Comparison of ENCODE assay signal across 8 cellular contexts in the genomic region with DNA sequence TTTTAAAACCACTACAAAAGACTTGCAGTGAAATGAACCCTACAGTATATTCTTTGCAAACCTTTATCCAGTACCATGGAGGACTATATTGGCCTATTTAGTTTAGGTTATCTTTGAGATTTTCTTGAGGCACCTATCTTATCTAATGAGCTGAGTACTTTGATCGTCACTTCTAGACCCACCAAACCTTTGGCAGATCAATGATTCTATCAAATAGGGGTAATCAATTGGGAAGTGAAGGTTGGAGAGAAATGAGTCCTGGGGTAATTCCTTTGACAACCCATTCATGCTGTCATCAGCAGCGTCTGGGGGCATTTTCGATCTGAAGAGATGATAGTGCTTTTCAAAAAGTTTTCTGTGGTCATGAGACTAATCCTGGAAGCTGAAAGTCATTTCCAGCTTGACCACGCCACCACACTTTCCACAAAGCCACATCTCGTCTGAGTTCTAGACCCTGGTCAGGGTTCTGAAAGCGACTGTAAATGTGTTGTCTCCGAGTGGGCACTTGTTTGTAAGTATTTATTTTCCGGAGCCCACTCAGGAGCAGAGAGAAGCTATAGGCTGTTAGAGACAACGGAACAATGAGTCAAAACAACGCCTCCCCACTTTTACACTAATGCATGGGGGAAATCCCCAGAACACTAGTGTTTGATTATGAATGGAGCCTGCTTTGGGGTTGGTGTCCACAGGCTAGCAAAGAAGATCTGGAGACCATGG. TPM values are rescaled to one million over a fixed set of nuclear protein-coding genes. Genes with fewer than 3 reads are reported as not detected.
DNase-seq lines count a peak whose midpoint lies in the region; ATAC-seq and TF ChIP-seq lines count a peak whose summit lies in the region.

No MANE protein-coding gene starts in this region.

- peaks cover 8 to 13% of the 10 kb centered on the region in 2 experiments for H3K79me1 ChIP-seq in IMR-90 (ENCODE audit: low read depth in 1 of 2, low read length in 2 of 2)

- no peaks in the 10 kb centered on the region for H3K36me3 ChIP-seq in CD8-positive, alpha-beta T cell (ENCODE audit: insufficient read depth, low read length)
- H3K36me3 ChIP-seq in IMR-90 (ENCODE audit: control insufficient read depth, insufficient read depth, low read length): no peaks in the 10 kb centered on the region

- no peak overlapping the region for H2BK15ac ChIP-seq in IMR-90 (ENCODE audit: low read depth, low read length)

- no peaks in the 10 kb centered on the region for H3K9me3 Mint-ChIP-seq in CD8-positive, alpha-beta T cell
- no peaks in the 10 kb centered on the region for H3K9me3 Mint-ChIP-seq in activated naive CD8-positive, alpha-beta T cell treated with anti-CD3 and anti-CD28 coated beads, Interleukin-2, amount 50 U/mL, for 24 hours

- no peak overlapping the region for H3K23ac ChIP-seq in IMR-90 (ENCODE audit: low read depth, low read length)

- H3K4me1 ChIP-seq in CD8-positive, alpha-beta T cell (ENCODE audit: insufficient read depth, low read length): peaks cover 41% of the 10 kb centered on the region
- peaks cover 7% of the 10 kb centered on the region; the same call in 1 of the 2 replicates for H3K4me1 ChIP-seq in IMR-90 (ENCODE audit: control insufficient read depth, insufficient read depth, low read length)

- H3K4me3 ChIP-seq in CD8-positive, alpha-beta T cell (ENCODE audit: low read depth, low read length): no peak overlapping the region
- no peak overlapping the region for H3K4me3 ChIP-seq in IMR-90 (ENCODE audit: insufficient read depth, low read depth, low read length)

- H4K5ac ChIP-seq in IMR-90 (ENCODE audit: low read depth, low read length): no peak overlapping the region

- no peak for TF ChIP-seq RAD21 in IMR-90 (IDR thresholded peaks at IDR 0.05; ENCODE audit: low read length)

- TF ChIP-seq CTCF in CD8-positive, alpha-beta T cell (IDR thresholded peaks at IDR 0.05): no peak
- no peak for TF ChIP-seq CTCF in IMR-90 (conservative IDR thresholded peaks at IDR 0.05; ENCODE audit: low read depth, low read length)

- ATAC-seq in CD8-positive, alpha-beta T cell: no peak
- ATAC-seq in GM21515 (IDR thresholded peaks at IDR 0.05; ENCODE audit: unreplicated experiment): peak; percentile 31
- ATAC-seq in IMR-90 (ENCODE audit: low read depth): no peak
- peak; percentile 76 for ATAC-seq in activated naive CD8-positive, alpha-beta T cell treated with anti-CD3 and anti-CD28 coated beads, Interleukin-2, amount 50 U/mL, for 24 hours

- H2AK9ac ChIP-seq in IMR-90 (replicated peaks; ENCODE audit: low read depth, low read length, poor library complexity): no peak overlapping the region

- TF ChIP-seq POLR2A in IMR-90 (IDR thresholded peaks at IDR 0.05; ENCODE audit: low read depth, low read length): peak; percentile 0; the same call in 1 of the 2 replicates

- dilution Hi-C loops in IMR-90 (cut with HindIII; ENCODE audit: low sequenced_read_pairs, unreplicated experiment): no loop called here

- H3K9me3 ChIP-seq in CD8-positive, alpha-beta T cell (ENCODE audit: low read length): no peaks in the 10 kb centered on the region
- H3K9me3 ChIP-seq in IMR-90 (ENCODE audit: control insufficient read depth, insufficient read depth, low read length): no peaks in the 10 kb centered on the region

- POLR2A ChIA-PET in CD8-positive, alpha-beta T cell (lab: Charles Lee): interaction anchor here (1.5 kb wide), 1 partner anchor 164 kb away, joined by 3 read pairs; no protein-coding TSS in a partner anchor
- POLR2A ChIA-PET in IMR-90 (lab: Charles Lee; ENCODE audit: unreplicated experiment): no interaction called here

- H2BK20ac ChIP-seq in IMR-90 (ENCODE audit: low read depth, low read length): no peak overlapping the region

- H3K27ac ChIP-seq in CD8-positive, alpha-beta T cell (ENCODE audit: low read depth, low read length): no peak overlapping the region
- H3K27ac ChIP-seq in IMR-90 (ENCODE audit: insufficient read depth, low read length): no peak overlapping the region

- H3K27me3 ChIP-seq in CD8-positive, alpha-beta T cell (ENCODE audit: insufficient read depth, low read length): no peaks in the 10 kb centered on the region
- H3K27me3 ChIP-seq in IMR-90 (ENCODE audit: control insufficient read depth, insufficient read depth, low read length): peaks cover 22% of the 10 kb centered on the region

- no peak overlapping the region for H2BK5ac ChIP-seq in IMR-90 (ENCODE audit: low read depth, low read length, poor library complexity, severe bottlenecking)

- no peak overlapping the region for H3K18ac ChIP-seq in IMR-90 (ENCODE audit: low read depth, low read length)

- peaks cover 19% of the 10 kb centered on the region for H4K20me1 ChIP-seq in IMR-90 (ENCODE audit: insufficient read depth, low read length)

- no peaks in the 10 kb centered on the region for H3K9me1 ChIP-seq in IMR-90 (ENCODE audit: insufficient read depth, low read length)

- peaks cover 65% of the 10 kb centered on the region for H3K4me1 Mint-ChIP-seq in CD8-positive, alpha-beta T cell (ENCODE audit: low read depth)
- peaks cover 89% of the 10 kb centered on the region for H3K4me1 Mint-ChIP-seq in activated naive CD8-positive, alpha-beta T cell treated with anti-CD3 and anti-CD28 coated beads, Interleukin-2, amount 50 U/mL, for 24 hours

- H2BK120ac ChIP-seq in IMR-90 (ENCODE audit: low read depth, low read length): no peak overlapping the region

- no peak overlapping the region for H4K91ac ChIP-seq in IMR-90 (ENCODE audit: insufficient read depth, low read depth, low read length)

- in situ Hi-C loops in IMR-90 (cut with MboI; ENCODE audit: low sequenced_read_pairs): loop anchor here (5.0 to 25.0 kb wide), 4 partner anchors 199 to 774 kb away; a partner anchor contains a TSS

- no peak overlapping the region for H3K14ac ChIP-seq in IMR-90 (replicated peaks; ENCODE audit: low read depth, low read length)

- H3K4me2 ChIP-seq in IMR-90 (ENCODE audit: low read depth, low read length): no peak overlapping the region

- no peak overlapping the region for H3K9ac ChIP-seq in IMR-90 (ENCODE audit: low read depth, low read length)

- peak in 1 of 7 experiments; percentile 21 for DNase-seq in CD8-positive, alpha-beta T cell
- DNase-seq in IMR-90 (no peak), pons (ENCODE audit: low spot score) (no peak), cardiac septum (ENCODE audit: low spot score) (no peak), NCI-H187 treated with DMSO at 0.1 percent for 48 hours (lab: John Stamatoyannopoulos, UW) (no peak), NCI-H2029 (lab: John Stamatoyannopoulos, UW) (no peak)
- peak; percentile 82 for DNase-seq in activated naive CD8-positive, alpha-beta T cell treated with anti-CD3 and anti-CD28 coated beads, Interleukin-2, amount 50 U/mL, for 24 hours

- BruUV-seq in IMR-90 (replicated peaks; lab: Mats Ljungman, UMichigan): no TSS peak

- H3K27ac Mint-ChIP-seq in CD8-positive, alpha-beta T cell: peak overlapping the region; percentile 50
- peak overlapping the region; percentile 100 for H3K27ac Mint-ChIP-seq in activated naive CD8-positive, alpha-beta T cell treated with anti-CD3 and anti-CD28 coated beads, Interleukin-2, amount 50 U/mL, for 24 hours

- CTCF ChIA-PET in CD8-positive, alpha-beta T cell (lab: Charles Lee): interaction anchor here (1.3 to 2.0 kb wide), 2 partner anchors 176 to 201 kb away, joined by 4 to 6 read pairs; no protein-coding TSS in a partner anchor
- CTCF ChIA-PET in IMR-90 (lab: Yijun Ruan, JAX): no interaction called here

- no peak overlapping the region for H4K8ac ChIP-seq in IMR-90 (ENCODE audit: low read depth in 2 of 2, low read length in 2 of 2)

- H2AK5ac ChIP-seq in IMR-90 (ENCODE audit: low read depth, low read length): no peak overlapping the region

- intact Hi-C loops in CD8-positive, alpha-beta T cell (cut with DNase I, micrococcal nuclease): loop anchor here (10.0 kb wide), 4 partner anchors 273 to 813 kb away; no protein-coding TSS in a partner anchor
- intact Hi-C loops in IMR-90 (cut with micrococcal nuclease) (loop anchor here (5.0 kb wide), 1 partner anchor 336 kb away; no protein-coding TSS in a partner anchor), cardiac septum (cut with DNase I) (no loop called here)

- no peak overlapping the region for H2AFZ ChIP-seq in IMR-90 (replicated peaks; ENCODE audit: low read length, poor library complexity)

- WGBS in IMR-90 (ENCODE audit: extremely low coverage in 2 of 2, insufficient read length in 1 of 2), 2 experiments: no CpG with 5 or more reads among the region's 10 CpGs

- peaks cover 5% of the 10 kb centered on the region for H3K27me3 Mint-ChIP-seq in CD8-positive, alpha-beta T cell (ENCODE audit: low read depth)
- peaks cover 3% of the 10 kb centered on the region for H3K27me3 Mint-ChIP-seq in activated naive CD8-positive, alpha-beta T cell treated with anti-CD3 and anti-CD28 coated beads, Interleukin-2, amount 50 U/mL, for 24 hours

- H3K4ac ChIP-seq in IMR-90 (ENCODE audit: low read depth, low read length): no peak overlapping the region

- peaks cover 27% of the 10 kb centered on the region for H3K36me3 Mint-ChIP-seq in CD8-positive, alpha-beta T cell
- H3K36me3 Mint-ChIP-seq in activated naive CD8-positive, alpha-beta T cell treated with anti-CD3 and anti-CD28 coated beads, Interleukin-2, amount 50 U/mL, for 24 hours (ENCODE audit: low read depth): peaks cover 88% of the 10 kb centered on the region

- H3K4me3 Mint-ChIP-seq in CD8-positive, alpha-beta T cell: no peak overlapping the region
- H3K4me3 Mint-ChIP-seq in activated naive CD8-positive, alpha-beta T cell treated with anti-CD3 and anti-CD28 coated beads, Interleukin-2, amount 50 U/mL, for 24 hours: peak overlapping the region; percentile 94

- no peak overlapping the region for H3K56ac ChIP-seq in IMR-90 (ENCODE audit: extremely low read depth, insufficient read depth, low read length)

TF ChIP-seq in IMR-90, 13 proteins besides CTCF, POLR2A, EP300 and RAD21:
- TF ChIP-seq CHD1 (IDR thresholded peaks at IDR 0.05; ENCODE audit: low read depth, low read length) (no peak), MAFK (IDR thresholded peaks at IDR 0.05; ENCODE audit: low read depth, low read length) (no peak), BHLHE40 (IDR thresholded peaks at IDR 0.05; ENCODE audit: low read depth, low read length) (no peak), CEBPB (IDR thresholded peaks at IDR 0.05; ENCODE audit: low read depth, low read length) (no peak)

RNA-seq across cellular contexts. Expression of a gene that starts 4.8 kb away (rescaled TPM):
- total RNA-seq in CD8-positive, alpha-beta T cell: 1 to 10 TPM; 5.6 to 6.1 TPM
- 0.36 and 0.56 TPM in 2 replicates for total RNA-seq in IMR-90 (2012; rRNA removed)
- polyA plus RNA-seq in IMR-90 (2012; rRNA removed): 1.2 TPM in 2 replicates
- 0.47 and 1.5 TPM in 2 replicates for polyA plus RNA-seq in IMR-90 (2012; cell fraction: cytosol; rRNA removed)
- polyA plus RNA-seq in IMR-90 (2012; cell fraction: nucleus; rRNA removed; ENCODE audit: low replicate concordance): 4.2 and 4.6 TPM in 2 replicates
- total RNA-seq in cardiac septum: 4.8 TPM

RNA-seq across cellular contexts. Expression of a gene that starts 6.8 kb away (rescaled TPM):
- 10 to 100 TPM; 12.7 to 13.1 TPM for total RNA-seq in CD8-positive, alpha-beta T cell
- 8.1 and 11.4 TPM in 2 replicates for total RNA-seq in IMR-90 (2012; rRNA removed)
- polyA plus RNA-seq in IMR-90 (2012; rRNA removed): 7.7 and 8.0 TPM in 2 replicates
- 3.7 and 7.4 TPM in 2 replicates for polyA plus RNA-seq in IMR-90 (2012; cell fraction: cytosol; rRNA removed)
- 2.4 and 3.5 TPM in 2 replicates for polyA plus RNA-seq in IMR-90 (2012; cell fraction: nucleus; rRNA removed; ENCODE audit: low replicate concordance)
- 19.5 TPM for total RNA-seq in cardiac septum

Comparison
In these comparisons a context has a peak if more than half of its experiments do, and no peak if none do; other contexts are left out.
1. ATAC-seq: peak in GM21515 (single experiment) and activated naive CD8-positive, alpha-beta T cell treated with anti-CD3 and anti-CD28 coated beads, Interleukin-2, amount 50 U/mL, for 24 hours (single experiment); none in CD8-positive, alpha-beta T cell (single experiment) and IMR-90 (single experiment).